1 cellular context compared by ENCODE assay signal in the genomic region with DNA sequence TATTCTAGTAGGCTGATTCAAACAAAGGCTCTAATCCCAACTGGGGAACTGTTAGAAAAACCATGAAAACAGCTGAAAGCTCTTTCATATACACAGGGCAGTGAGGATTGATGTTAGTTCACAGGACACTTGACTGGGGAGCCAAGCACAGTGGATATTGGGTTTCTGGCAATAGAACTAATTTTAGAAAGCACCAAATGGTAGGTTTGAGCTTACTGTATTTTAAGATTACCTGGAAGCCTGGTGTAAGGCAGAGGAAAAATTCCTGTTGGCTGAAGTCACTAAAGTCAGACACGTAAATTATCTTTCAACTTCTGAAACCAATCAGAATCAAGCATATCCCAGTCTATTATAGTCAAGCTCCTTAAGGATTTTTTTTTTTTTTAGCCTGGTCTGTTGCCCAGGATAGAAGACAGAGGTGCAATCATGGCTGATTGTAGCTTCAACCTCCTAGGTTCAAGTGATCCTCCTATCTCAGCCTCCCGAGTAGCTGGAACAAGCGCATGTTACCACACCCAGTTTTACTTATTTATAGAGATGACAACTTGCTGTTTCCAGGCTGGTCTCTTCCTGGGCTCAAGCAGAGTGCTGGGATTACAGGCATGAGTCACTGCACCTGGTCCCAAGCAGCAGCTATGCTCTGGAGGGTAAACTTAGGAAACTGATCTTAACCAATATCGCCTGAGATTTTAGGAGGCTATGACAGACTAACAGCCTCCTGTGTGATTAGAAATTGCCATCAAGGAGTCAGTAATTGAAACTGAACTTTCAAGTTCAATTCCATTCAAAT.
TF ChIP-seq lines count a peak whose summit lies in the region.

No MANE protein-coding gene starts in this region.

TF ChIP-seq in endothelial cell of umbilical vein, 7 proteins besides CTCF, POLR2A, EP300 and RAD21 (continued from another document):
- TF ChIP-seq POLR2AphosphoS5 (IDR thresholded peaks at IDR 0.05; ENCODE audit: insufficient read depth, low read depth, low read length) (peak; percentile 61), JUN (IDR thresholded peaks at IDR 0.05; ENCODE audit: borderline replicate concordance, insufficient read depth, insufficient read length, low read depth) (peak; percentile 23)
